8 cellular contexts compared by ENCODE assay signal in the genomic region with DNA sequence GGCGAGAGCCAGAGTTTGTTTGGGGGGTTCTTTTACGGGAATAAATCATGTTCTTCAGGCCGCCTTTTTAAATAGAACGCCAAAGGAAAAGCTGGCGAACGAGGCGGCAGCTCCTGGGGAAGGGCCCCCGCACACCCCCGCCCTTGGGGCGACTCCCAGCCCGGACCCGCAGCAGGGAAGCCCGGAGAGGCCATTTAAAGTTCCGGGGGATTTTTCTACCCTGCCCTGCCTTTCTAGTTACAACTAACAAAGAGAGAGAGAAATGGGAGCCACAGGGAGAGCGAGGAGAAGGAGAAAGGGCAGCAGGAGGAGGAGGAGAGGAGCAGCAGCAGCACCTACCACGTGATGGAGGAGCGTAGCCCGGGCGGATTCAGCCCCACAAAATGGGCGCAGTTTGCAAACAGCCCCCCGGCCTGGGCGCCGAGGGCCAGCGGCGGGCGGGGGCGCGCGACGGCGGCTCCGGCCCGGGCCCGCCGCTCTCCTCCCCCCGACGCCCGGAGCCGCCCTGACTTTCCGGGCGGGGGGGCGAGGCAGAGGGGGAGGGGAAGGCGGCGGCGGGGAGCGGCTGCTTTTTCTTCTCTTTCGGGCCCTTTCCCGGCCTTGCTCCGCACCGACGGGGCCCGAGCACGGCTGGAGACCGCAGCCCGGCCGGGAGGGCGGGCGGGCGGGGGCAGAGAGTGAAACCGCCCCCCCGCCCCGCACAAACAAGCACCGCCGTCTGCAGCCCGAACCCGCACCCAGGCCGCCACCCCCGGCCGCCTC. TPM values are rescaled to one million over a fixed set of nuclear protein-coding genes. Genes with fewer than 3 reads are reported as not detected.
DNase-seq lines count a peak whose midpoint lies in the region; ATAC-seq and TF ChIP-seq lines count a peak whose summit lies in the region.

No MANE protein-coding gene starts in this region.

- peak in 1 of 2 donors; percentile 1 for TF ChIP-seq POLR2A in uterus (IDR thresholded peaks at IDR 0.05)

- intact Hi-C loops in right cardiac atrium (cut with DNase I) = loop anchor here (2.0 to 10.0 kb wide), 4 partner anchors 130 to 148 kb away; no protein-coding TSS in a partner anchor
- intact Hi-C loops in psoas muscle (cut with DNase I) = loop anchor here (2.0 to 5.0 kb wide), 2 partner anchors 148 to 150 kb away; no protein-coding TSS in a partner anchor
- intact Hi-C loops in uterus (cut with DNase I; ENCODE audit: low total_unique reads) = loop anchor here (5.0 kb wide), 1 partner anchor 145 kb away; no protein-coding TSS in a partner anchor

- H3K4me3 ChIP-seq in GM12865 (ENCODE audit: low read depth, low read length) = peak overlapping the region; percentile 83
- H3K4me3 ChIP-seq in right cardiac atrium (ENCODE audit: low read length) = peak overlapping the region; percentile 100
- H3K4me3 ChIP-seq in psoas muscle = peak overlapping the region; percentile 76
- peak overlapping the region; percentile 91 to 99 for H3K4me3 ChIP-seq in uterus

- ATAC-seq in HG02588 (IDR thresholded peaks at IDR 0.05; ENCODE audit: unreplicated experiment) = peak; percentile 31
- peak; percentile 55 to 57 for ATAC-seq in right cardiac atrium
- peak; percentile 40 to 52 (median 50) for ATAC-seq in psoas muscle

- no peak for TF ChIP-seq CTCF in GM12865 (IDR thresholded peaks at IDR 0.05; ENCODE audit: insufficient read depth, low read depth, low read length, missing control alignments)
- TF ChIP-seq CTCF in psoas muscle (IDR thresholded peaks at IDR 0.05) = no peak
- peak in 1 of 4 experiments; percentile 8 for TF ChIP-seq CTCF in uterus (IDR thresholded peaks at IDR 0.05)

- WGBS in right cardiac atrium = under 1% methylated on average over 66 of the region's 69 CpGs
- WGBS in psoas muscle, 3 donors = 0 to 1% (median 1%) methylated on average over 33 to 64 of the region's 69 CpGs

- no peaks in the 10 kb centered on the region for H3K27me3 ChIP-seq in right cardiac atrium (ENCODE audit: control insufficient read depth, insufficient read depth)
- H3K27me3 ChIP-seq in psoas muscle (ENCODE audit: insufficient read depth in 3 of 3, low read length in 2 of 3) = no peaks in the 10 kb centered on the region
- no peaks in the 10 kb centered on the region for H3K27me3 ChIP-seq in uterus

- no peaks in the 10 kb centered on the region for H3K36me3 ChIP-seq in psoas muscle (ENCODE audit: insufficient read depth in 1 of 2, low read depth in 1 of 2)
- no peaks in the 10 kb centered on the region for H3K36me3 ChIP-seq in uterus

- H3K9me3 ChIP-seq in right cardiac atrium (ENCODE audit: control insufficient read depth, low read length) (no peaks in the 10 kb centered on the region), psoas muscle (no peaks in the 10 kb centered on the region), uterus (no peaks in the 10 kb centered on the region)

- peak; percentile 82 for DNase-seq in GM12865 (ENCODE audit: low read depth)
- peak; percentile 57 for DNase-seq in NCI-H1092 (lab: John Stamatoyannopoulos, UW)
- peak; percentile 92 for DNase-seq in SW480 (ENCODE audit: low spot score)
- DNase-seq in amniotic stem cell (lab: John Stamatoyannopoulos, UW) = peak; percentile 76
- peak; percentile 76 to 91 (median 87) for DNase-seq in right cardiac atrium
- peak; percentile 76 to 89 for DNase-seq in psoas muscle
- DNase-seq in uterus = peak; percentile 68 to 75

- H3K4me1 ChIP-seq in right cardiac atrium (ENCODE audit: control insufficient read depth, insufficient read depth, low read length) = peaks cover 4% of the 10 kb centered on the region
- peaks cover 47% of the 10 kb centered on the region for H3K4me1 ChIP-seq in psoas muscle
- H3K4me1 ChIP-seq in uterus = peaks cover 4 to 11% of the 10 kb centered on the region in 2 donors

- H3K27ac ChIP-seq in right cardiac atrium (ENCODE audit: low read length) = peak overlapping the region; percentile 99
- H3K27ac ChIP-seq in psoas muscle = peak overlapping the region; percentile 98
- H3K27ac ChIP-seq in uterus = peak overlapping the region; percentile 100

RNA-seq across cellular contexts. Expression of a gene that starts 0.6 kb away (rescaled TPM):
- 10 to 100 TPM; 36.2 to 53.8 (median 43.7) TPM for total RNA-seq in right cardiac atrium
- polyA plus RNA-seq in right cardiac atrium = 15.9 TPM
- total RNA-seq in psoas muscle = 10 to 100 TPM; 25.8 to 37.5 (median 34.1) TPM
- polyA plus RNA-seq in psoas muscle = 10 to 100 TPM in 1 of 3 donors, 1 to 10 TPM in 2; 6.9 to 15.3 (median 9.8) TPM
- 100 to 1,000 TPM in 3 of 4 donors, 10 to 100 TPM in 1; 55.8 to 192 (median 146) TPM for total RNA-seq in uterus

Comparison
In these comparisons a context has a peak if more than half of its experiments do, and no peak if none do; other contexts are left out.
1. Peak in every context shown above with its lines: DNase-seq, ATAC-seq, H3K4me3 ChIP-seq and H3K27ac ChIP-seq.